22 cellular contexts compared by ENCODE assay signal in genomic region chr4:156085073-156085472, GRCh38.
"Had no signal": no experiment of that assay in that cellular context is flagged by ENCODE, and none has a peak within 500 bp of the region (broad histone marks: within the 10 kb centered on the region; RNA-seq: fewer than 3 reads in every experiment).

No MANE protein-coding gene starts in this region.

- H3K36me3 ChIP-seq: MG63, Peyer's patch, SJCRH30 had no signal

- H3K27ac Mint-ChIP-seq: T-helper 17 cell had no signal

- H3K4me3 ChIP-seq: MG63, PC-9, Peyer's patch, SJCRH30 had no signal

- H3K27ac ChIP-seq: PC-9, Peyer's patch, SJCRH30 had no signal

- H3K4me3 Mint-ChIP-seq: T-helper 17 cell had no signal

- H3K27me3 Mint-ChIP-seq: T-helper 17 cell had no signal

- H3K4me2 ChIP-seq: PC-9 had no signal

- H3K4me1 Mint-ChIP-seq: T-helper 17 cell had no signal

- H3K9me3 ChIP-seq: MG63, Peyer's patch, SJCRH30 had no signal

- H3K27me3 ChIP-seq: MG63, Peyer's patch, SJCRH30 had no signal

- H2AFZ ChIP-seq: PC-9 had no signal

- DNase-seq: KBM-7; MG63; NCI-H1092; NCI-H1105 treated with DMSO at 0.1 percent for 48 hours; NCI-H1436 treated with DMSO at 0.1 percent for 48 hours; NCI-H187; NCI-H2029; NCI-H2081 treated with DMSO at 0.1 percent for 48 hours; NCI-H2171; NCI-H226; NCI-H446; NCI-H510A; NCI-H524 treated with DMSO at 0.1 percent for 48 hours; NCI-H69; NK-92 treated with Interleukin-12 subunit alpha and Interleukin-12 subunit beta, amount 100 ng/mL, for 24 hours; OCI-M1; PC-9; Peyer's patch; SHP77 treated with DMSO at 0.1 percent for 48 hours; SJCRH30; T-helper 1 cell; T-helper 17 cell had no signal
